In the genomic region with DNA sequence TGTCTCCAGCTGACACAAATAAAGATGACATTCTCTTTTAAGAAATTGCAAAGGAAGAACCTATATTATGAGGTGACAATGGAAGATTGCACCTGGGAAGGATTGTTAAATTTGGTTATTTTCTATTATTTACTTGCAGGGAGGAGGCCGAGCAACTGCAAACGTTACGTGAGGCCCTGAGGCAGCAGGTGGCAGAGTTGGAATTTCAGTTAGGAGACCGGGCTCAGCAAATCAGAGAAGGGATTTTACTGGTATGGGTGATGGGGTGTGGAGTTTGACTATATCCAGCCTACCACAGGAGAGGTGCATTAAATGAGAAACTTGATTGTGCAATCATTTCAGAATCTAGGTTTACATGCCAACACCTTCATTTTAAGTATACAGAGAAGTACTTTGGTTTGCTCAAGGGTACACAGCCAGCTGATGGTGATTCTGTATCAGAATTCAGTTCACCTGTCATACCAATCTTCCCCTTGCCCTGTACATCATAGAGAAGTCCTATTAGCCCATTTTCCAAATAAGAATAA, we compare ENCODE assay signal across 22 cellular contexts. TPM values are rescaled to one million over a fixed set of nuclear protein-coding genes. Genes with fewer than 3 reads are reported as not detected.
"Had no signal": no experiment of that assay in that cellular context is flagged by ENCODE, and none has a peak within 500 bp of the region (broad histone marks: within the 10 kb centered on the region; RNA-seq: fewer than 3 reads in every experiment).

No MANE protein-coding gene starts in this region.

- H3K27ac ChIP-seq: epithelial cell of prostate, esophagus squamous epithelium, gastroesophageal sphincter, sigmoid colon, skin epidermis had no signal

- H3K4me1 Mint-ChIP-seq: naive thymus-derived CD8-positive, alpha-beta T cell had no signal

- H3K4me1 ChIP-seq: esophagus squamous epithelium, gastroesophageal sphincter, sigmoid colon had no signal

- DNase-seq: effector memory CD4-positive, alpha-beta T cell; esophagus squamous epithelium; foreskin fibroblast; glutamatergic neuron; left colon; mucosa of descending colon; naive thymus-derived CD8-positive, alpha-beta T cell; posterior cingulate gyrus; sigmoid colon; stimulated activated CD4-positive, alpha-beta T cell treated with anti-CD3 and anti-CD28 coated beads, Interleukin-2, amount 100 ng/mL, for 24 hours; stimulated activated CD4-positive, alpha-beta T cell treated with anti-CD3 and anti-CD28 coated beads, Interleukin-4, amount 100 ng/mL, for 4 hours; stimulated activated naive CD4-positive, alpha-beta T cell; trophoblast cell had no signal

- H3K4me3 Mint-ChIP-seq: naive thymus-derived CD8-positive, alpha-beta T cell had no signal

- ATAC-seq: gastroesophageal sphincter; left colon; mucosa of descending colon; naive thymus-derived CD8-positive, alpha-beta T cell had no signal

- H3K27me3 ChIP-seq: esophagus squamous epithelium, gastroesophageal sphincter, sigmoid colon had no signal

- H3K36me3 ChIP-seq: esophagus squamous epithelium, gastroesophageal sphincter, sigmoid colon had no signal

- H3K4me3 ChIP-seq: esophagus squamous epithelium, gastroesophageal sphincter, mucosa of descending colon, sigmoid colon, skin epidermis had no signal

- H3K9me3 ChIP-seq: esophagus squamous epithelium, gastroesophageal sphincter, mucosa of descending colon, sigmoid colon had no signal

RNA-seq across cellular contexts. Expression of a gene that starts 35.2 kb away (rescaled TPM):
- total RNA-seq: esophagus squamous epithelium; gastroesophageal sphincter; kidney epithelial cell; left colon; liver; lung microvascular endothelial cell; mucosa of descending colon; naive thymus-derived CD8-positive, alpha-beta T cell; osteocyte; pulmonary artery endothelial cell; sigmoid colon; urinary bladder had no signal
- polyA plus RNA-seq: liver; naive thymus-derived CD8-positive, alpha-beta T cell; sigmoid colon; urinary bladder had no signal
